Comparison of ENCODE assay signal across 1 cellular context in the genomic region with DNA sequence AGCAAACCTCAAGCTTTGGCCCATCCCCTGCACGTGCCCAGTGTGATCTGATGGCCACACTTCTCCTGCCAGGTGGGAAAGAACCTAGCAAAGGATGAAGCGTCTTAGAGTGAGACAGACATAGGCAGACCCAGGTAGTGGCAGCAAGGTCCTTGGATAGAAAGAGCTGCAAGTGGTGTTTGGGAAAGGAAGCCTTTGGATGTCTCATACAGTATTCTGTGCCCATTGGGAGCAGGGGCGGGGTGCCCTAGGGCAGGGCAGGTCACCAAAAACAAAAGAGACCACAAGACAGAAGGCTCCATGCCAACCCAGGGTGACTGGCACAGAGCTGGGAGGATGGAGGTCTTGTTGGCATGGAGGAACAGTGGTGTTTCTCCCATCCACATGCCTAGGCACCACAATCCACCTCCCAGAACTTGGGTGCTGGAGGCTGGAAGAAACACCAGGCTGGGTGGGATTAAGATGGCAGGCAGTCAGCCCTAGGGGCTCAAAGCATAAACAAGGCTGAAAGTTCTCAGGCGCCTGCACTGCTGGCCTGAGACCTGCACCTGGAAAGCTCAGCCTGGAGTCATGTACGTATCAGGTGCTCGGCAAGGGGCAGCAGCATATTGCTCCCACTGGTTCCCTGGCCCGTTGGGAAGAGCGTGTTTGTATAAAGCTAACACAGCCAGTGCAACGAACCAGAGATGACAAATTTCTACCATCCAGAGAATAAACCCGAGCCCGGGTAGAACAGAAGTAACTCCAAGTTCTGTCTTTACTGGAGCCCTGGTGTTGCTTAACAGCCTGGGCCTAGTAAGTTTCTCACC.
TF ChIP-seq lines count a peak whose summit lies in the region.

No MANE protein-coding gene starts in this region.

TF ChIP-seq in HepG2, 621 proteins besides CTCF, POLR2A, EP300 and RAD21 (continued from another document):
- TF ChIP-seq, protein P1, sequence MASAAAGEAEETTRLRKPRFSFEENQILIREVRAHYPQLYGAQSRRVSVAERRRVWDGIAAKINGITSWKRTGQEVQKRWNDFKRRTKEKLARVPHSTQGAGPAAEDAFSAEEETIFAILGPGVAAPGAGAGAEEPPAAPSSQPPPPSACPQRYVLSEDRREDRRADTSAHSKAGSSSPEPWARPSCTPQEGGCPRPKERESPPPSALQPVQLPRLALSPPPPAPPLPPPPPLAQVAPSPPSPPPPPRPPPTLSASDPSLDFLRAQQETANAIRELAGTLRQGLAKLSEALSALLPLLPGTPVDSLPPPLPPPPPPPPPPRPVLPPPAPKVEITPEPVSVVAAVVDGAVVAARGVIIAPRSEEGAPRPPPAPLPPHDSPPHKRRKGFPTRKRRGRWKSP (CRISPR knock-in tag; IDR thresholded peaks at IDR 0.05), result no peak
- TF ChIP-seq ZNF230 (CRISPR knock-in tag; IDR thresholded peaks at IDR 0.05), result no peak
- TF ChIP-seq, protein P2, sequence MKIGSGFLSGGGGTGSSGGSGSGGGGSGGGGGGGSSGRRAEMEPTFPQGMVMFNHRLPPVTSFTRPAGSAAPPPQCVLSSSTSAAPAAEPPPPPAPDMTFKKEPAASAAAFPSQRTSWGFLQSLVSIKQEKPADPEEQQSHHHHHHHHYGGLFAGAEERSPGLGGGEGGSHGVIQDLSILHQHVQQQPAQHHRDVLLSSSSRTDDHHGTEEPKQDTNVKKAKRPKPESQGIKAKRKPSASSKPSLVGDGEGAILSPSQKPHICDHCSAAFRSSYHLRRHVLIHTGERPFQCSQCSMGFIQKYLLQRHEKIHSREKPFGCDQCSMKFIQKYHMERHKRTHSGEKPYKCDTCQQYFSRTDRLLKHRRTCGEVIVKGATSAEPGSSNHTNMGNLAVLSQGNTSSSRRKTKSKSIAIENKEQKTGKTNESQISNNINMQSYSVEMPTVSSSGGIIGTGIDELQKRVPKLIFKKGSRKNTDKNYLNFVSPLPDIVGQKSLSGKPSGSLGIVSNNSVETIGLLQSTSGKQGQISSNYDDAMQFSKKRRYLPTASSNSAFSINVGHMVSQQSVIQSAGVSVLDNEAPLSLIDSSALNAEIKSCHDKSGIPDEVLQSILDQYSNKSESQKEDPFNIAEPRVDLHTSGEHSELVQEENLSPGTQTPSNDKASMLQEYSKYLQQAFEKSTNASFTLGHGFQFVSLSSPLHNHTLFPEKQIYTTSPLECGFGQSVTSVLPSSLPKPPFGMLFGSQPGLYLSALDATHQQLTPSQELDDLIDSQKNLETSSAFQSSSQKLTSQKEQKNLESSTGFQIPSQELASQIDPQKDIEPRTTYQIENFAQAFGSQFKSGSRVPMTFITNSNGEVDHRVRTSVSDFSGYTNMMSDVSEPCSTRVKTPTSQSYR (CRISPR knock-in tag; IDR thresholded peaks at IDR 0.05; ENCODE audit: borderline replicate concordance), result no peak
- TF ChIP-seq ELF1 (CRISPR knock-in tag; IDR thresholded peaks at IDR 0.05), result no peak
- TF ChIP-seq, protein P3, sequence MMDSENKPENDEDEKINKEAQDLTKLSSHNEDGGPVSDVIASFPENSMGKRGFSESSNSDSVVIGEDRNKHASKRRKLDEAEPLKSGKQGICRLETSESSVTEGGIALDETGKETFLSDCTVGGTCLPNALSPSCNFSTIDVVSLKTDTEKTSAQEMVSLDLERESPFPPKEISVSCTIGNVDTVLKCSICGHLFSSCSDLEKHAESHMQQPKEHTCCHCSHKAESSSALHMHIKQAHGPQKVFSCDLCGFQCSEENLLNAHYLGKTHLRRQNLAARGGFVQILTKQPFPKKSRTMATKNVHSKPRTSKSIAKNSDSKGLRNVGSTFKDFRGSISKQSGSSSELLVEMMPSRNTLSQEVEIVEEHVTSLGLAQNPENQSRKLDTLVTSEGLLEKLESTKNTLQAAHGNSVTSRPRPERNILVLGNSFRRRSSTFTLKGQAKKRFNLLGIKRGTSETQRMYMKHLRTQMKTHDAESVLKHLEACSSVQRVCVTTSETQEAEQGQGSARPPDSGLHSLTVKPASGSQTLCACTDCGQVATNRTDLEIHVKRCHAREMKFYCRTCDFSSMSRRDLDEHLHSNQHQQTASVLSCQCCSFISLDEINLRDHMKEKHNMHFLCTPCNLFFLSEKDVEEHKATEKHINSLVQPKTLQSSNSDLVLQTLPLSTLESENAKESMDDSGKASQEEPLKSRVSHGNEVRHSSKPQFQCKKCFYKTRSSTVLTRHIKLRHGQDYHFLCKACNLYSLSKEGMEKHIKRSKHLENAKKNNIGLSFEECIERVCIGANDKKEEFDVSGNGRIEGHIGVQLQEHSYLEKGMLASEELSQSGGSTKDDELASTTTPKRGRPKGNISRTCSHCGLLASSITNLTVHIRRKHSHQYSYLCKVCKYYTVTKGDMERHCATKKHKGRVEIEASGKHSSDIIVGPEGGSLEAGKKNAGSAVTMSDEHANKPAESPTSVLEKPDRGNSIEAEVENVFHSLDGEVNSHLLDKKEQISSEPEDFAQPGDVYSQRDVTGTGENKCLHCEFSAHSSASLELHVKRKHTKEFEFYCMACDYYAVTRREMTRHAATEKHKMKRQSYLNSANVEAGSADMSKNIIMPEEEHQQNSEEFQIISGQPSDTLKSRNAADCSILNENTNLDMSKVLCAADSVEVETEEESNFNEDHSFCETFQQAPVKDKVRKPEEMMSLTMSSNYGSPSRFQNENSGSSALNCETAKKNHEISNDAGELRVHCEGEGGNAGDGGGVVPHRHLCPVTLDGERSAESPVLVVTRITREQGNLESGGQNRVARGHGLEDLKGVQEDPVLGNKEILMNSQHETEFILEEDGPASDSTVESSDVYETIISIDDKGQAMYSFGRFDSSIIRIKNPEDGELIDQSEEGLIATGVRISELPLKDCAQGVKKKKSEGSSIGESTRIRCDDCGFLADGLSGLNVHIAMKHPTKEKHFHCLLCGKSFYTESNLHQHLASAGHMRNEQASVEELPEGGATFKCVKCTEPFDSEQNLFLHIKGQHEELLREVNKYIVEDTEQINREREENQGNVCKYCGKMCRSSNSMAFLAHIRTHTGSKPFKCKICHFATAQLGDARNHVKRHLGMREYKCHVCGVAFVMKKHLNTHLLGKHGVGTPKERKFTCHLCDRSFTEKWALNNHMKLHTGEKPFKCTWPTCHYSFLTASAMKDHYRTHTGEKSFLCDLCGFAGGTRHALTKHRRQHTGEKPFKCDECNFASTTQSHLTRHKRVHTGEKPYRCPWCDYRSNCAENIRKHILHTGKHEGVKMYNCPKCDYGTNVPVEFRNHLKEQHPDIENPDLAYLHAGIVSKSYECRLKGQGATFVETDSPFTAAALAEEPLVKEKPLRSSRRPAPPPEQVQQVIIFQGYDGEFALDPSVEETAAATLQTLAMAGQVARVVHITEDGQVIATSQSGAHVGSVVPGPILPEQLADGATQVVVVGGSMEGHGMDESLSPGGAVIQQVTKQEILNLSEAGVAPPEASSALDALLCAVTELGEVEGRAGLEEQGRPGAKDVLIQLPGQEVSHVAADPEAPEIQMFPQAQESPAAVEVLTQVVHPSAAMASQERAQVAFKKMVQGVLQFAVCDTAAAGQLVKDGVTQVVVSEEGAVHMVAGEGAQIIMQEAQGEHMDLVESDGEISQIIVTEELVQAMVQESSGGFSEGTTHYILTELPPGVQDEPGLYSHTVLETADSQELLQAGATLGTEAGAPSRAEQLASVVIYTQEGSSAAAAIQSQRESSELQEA (CRISPR knock-in tag; IDR thresholded peaks at IDR 0.05; ENCODE audit: not compliant biosample characterization), result no peak
- TF ChIP-seq ISX (CRISPR knock-in tag; conservative IDR thresholded peaks at IDR 0.05), result no peak
- no peak for TF ChIP-seq MAFG (CRISPR knock-in tag; IDR thresholded peaks at IDR 0.05)
- no peak for TF ChIP-seq ZC3H13 (CRISPR knock-in tag; IDR thresholded peaks at IDR 0.05)
- TF ChIP-seq KAT8 (CRISPR knock-in tag; IDR thresholded peaks at IDR 0.05), result no peak
- TF ChIP-seq, protein P4, sequence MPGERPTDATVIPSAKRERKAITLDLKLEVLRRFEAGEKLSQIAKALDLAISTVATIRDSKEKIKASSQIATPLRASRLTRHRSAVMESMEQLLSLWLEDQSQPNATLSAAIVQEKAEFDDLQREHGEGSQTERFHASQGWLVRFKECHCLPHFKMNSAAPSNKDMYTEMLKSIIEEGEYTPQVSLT (CRISPR knock-in tag; IDR thresholded peaks at IDR 0.05; ENCODE audit: borderline replicate concordance, low read depth), result no peak
- TF ChIP-seq, protein P5, sequence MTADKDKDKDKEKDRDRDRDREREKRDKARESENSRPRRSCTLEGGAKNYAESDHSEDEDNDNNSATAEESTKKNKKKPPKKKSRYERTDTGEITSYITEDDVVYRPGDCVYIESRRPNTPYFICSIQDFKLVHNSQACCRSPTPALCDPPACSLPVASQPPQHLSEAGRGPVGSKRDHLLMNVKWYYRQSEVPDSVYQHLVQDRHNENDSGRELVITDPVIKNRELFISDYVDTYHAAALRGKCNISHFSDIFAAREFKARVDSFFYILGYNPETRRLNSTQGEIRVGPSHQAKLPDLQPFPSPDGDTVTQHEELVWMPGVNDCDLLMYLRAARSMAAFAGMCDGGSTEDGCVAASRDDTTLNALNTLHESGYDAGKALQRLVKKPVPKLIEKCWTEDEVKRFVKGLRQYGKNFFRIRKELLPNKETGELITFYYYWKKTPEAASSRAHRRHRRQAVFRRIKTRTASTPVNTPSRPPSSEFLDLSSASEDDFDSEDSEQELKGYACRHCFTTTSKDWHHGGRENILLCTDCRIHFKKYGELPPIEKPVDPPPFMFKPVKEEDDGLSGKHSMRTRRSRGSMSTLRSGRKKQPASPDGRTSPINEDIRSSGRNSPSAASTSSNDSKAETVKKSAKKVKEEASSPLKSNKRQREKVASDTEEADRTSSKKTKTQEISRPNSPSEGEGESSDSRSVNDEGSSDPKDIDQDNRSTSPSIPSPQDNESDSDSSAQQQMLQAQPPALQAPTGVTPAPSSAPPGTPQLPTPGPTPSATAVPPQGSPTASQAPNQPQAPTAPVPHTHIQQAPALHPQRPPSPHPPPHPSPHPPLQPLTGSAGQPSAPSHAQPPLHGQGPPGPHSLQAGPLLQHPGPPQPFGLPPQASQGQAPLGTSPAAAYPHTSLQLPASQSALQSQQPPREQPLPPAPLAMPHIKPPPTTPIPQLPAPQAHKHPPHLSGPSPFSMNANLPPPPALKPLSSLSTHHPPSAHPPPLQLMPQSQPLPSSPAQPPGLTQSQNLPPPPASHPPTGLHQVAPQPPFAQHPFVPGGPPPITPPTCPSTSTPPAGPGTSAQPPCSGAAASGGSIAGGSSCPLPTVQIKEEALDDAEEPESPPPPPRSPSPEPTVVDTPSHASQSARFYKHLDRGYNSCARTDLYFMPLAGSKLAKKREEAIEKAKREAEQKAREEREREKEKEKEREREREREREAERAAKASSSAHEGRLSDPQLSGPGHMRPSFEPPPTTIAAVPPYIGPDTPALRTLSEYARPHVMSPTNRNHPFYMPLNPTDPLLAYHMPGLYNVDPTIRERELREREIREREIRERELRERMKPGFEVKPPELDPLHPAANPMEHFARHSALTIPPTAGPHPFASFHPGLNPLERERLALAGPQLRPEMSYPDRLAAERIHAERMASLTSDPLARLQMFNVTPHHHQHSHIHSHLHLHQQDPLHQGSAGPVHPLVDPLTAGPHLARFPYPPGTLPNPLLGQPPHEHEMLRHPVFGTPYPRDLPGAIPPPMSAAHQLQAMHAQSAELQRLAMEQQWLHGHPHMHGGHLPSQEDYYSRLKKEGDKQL (CRISPR knock-in tag; IDR thresholded peaks at IDR 0.05; ENCODE audit: low read depth), result no peak
- no peak for TF ChIP-seq PHF20 (CRISPR knock-in tag; IDR thresholded peaks at IDR 0.05)
